Comparison of ENCODE assay signal across 9 cellular contexts in genomic region chr5:32504923-32505596, GRCh38.
DNase-seq lines count a peak whose midpoint lies in the region; ATAC-seq lines count a peak whose summit lies in the region.
"Had no signal": no experiment of that assay in that cellular context is flagged by ENCODE, and none has a peak within 500 bp of the region (broad histone marks: within the 10 kb centered on the region; RNA-seq: fewer than 3 reads in every experiment).

No MANE protein-coding gene starts in this region.

- no peak overlapping the region for H3K4me3 Mint-ChIP-seq in activated naive CD4-positive, alpha-beta T cell treated with anti-CD3 and anti-CD28 coated beads for 36 hours
- H3K4me3 Mint-ChIP-seq: CD8-positive, alpha-beta T cell had no signal

- H3K4me1 Mint-ChIP-seq in activated naive CD4-positive, alpha-beta T cell treated with anti-CD3 and anti-CD28 coated beads for 36 hours (ENCODE audit: low read depth) = peaks cover 17% of the 10 kb centered on the region

- H3K27me3 Mint-ChIP-seq in activated naive CD4-positive, alpha-beta T cell treated with anti-CD3 and anti-CD28 coated beads for 36 hours (ENCODE audit: low read depth) = no peaks in the 10 kb centered on the region

- H3K27ac Mint-ChIP-seq in activated naive CD4-positive, alpha-beta T cell treated with anti-CD3 and anti-CD28 coated beads for 36 hours = no peak overlapping the region
- H3K27ac Mint-ChIP-seq: CD8-positive, alpha-beta T cell had no signal

- no peaks in the 10 kb centered on the region for H3K9me3 Mint-ChIP-seq in activated naive CD4-positive, alpha-beta T cell treated with anti-CD3 and anti-CD28 coated beads for 36 hours
- H3K9me3 Mint-ChIP-seq: CD8-positive, alpha-beta T cell had no signal

- no peaks in the 10 kb centered on the region for H3K36me3 Mint-ChIP-seq in activated naive CD4-positive, alpha-beta T cell treated with anti-CD3 and anti-CD28 coated beads for 36 hours (ENCODE audit: low read depth)
- H3K36me3 Mint-ChIP-seq: CD8-positive, alpha-beta T cell had no signal

- intact Hi-C loops in activated naive CD4-positive, alpha-beta T cell treated with anti-CD3 and anti-CD28 coated beads for 36 hours (cut with micrococcal nuclease) = no loop called here

- ATAC-seq in HG03135 (IDR thresholded peaks at IDR 0.05; ENCODE audit: unreplicated experiment) (no peak), GM18517 (IDR thresholded peaks at IDR 0.05; ENCODE audit: unreplicated experiment) (no peak)
- ATAC-seq: CD8-positive, alpha-beta T cell had no signal

- DNase-seq in activated naive CD4-positive, alpha-beta T cell treated with anti-CD3 and anti-CD28 coated beads for 36 hours = peak; percentile 26
- no peak for DNase-seq in activated naive CD4-positive, alpha-beta T cell treated with Interleukin-2 at 50 U/mL for 16 hours
- DNase-seq in NCI-H82 (lab: John Stamatoyannopoulos, UW) (peak; percentile 82), dedifferentiated amniotic fluid mesenchymal stem cell (ENCODE audit: extremely low spot score) (peak; percentile 90), mucosa of gallbladder (ENCODE audit: low spot score) (peak; percentile 57), HK-2 (ENCODE audit: unreplicated experiment) (no peak)

- CTCF ChIA-PET in activated naive CD4-positive, alpha-beta T cell treated with anti-CD3 and anti-CD28 coated beads for 36 hours (lab: Charles Lee) = interaction anchor here (1.3 to 5.6 kb wide), 3 partner anchors 15 to 88 kb away, joined by 4 to 28 read pairs (median 19); no protein-coding TSS in a partner anchor

Comparison
In these comparisons a context has a peak if more than half of its experiments do, and no peak if none do; other contexts are left out.
1. DNase-seq: peak in activated naive CD4-positive, alpha-beta T cell treated with anti-CD3 and anti-CD28 coated beads for 36 hours (single experiment), NCI-H82 (single experiment), dedifferentiated amniotic fluid mesenchymal stem cell (single experiment) and mucosa of gallbladder (single experiment); none in activated naive CD4-positive, alpha-beta T cell treated with Interleukin-2 at 50 U/mL for 16 hours (single experiment) and HK-2 (single experiment).